In the genomic region with DNA sequence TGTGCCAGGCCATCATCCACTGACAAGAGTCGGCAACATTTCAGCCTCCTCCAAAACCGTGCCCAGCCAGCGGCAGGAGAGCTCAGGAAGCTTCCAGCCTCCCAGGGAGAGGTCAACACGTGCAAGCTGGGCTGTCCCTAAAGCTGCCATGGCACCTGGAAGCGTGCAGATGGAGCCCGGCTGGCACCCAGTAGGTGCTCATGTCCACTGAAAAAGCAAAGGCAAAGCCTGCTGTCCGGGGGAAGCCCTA, we compare ENCODE assay signal across 8 cellular contexts. TPM values are rescaled to one million over a fixed set of nuclear protein-coding genes. Genes with fewer than 3 reads are reported as not detected.
DNase-seq lines count a peak whose midpoint lies in the region; ATAC-seq and TF ChIP-seq lines count a peak whose summit lies in the region.

No MANE protein-coding gene starts in this region.

- peak overlapping the region; percentile 98 for H3K4ac ChIP-seq in IMR-90 (ENCODE audit: low read depth, low read length)

- peak overlapping the region; percentile 94 for H3K4me2 ChIP-seq in IMR-90 (ENCODE audit: low read depth, low read length)

- H4K20me1 ChIP-seq in IMR-90 (ENCODE audit: insufficient read depth, low read length) = peaks cover 59% of the 10 kb centered on the region

- H3K9me1 ChIP-seq in IMR-90 (ENCODE audit: insufficient read depth, low read length) = peaks cover 34% of the 10 kb centered on the region

- H3K9ac ChIP-seq in IMR-90 (ENCODE audit: low read depth, low read length) = peak overlapping the region; percentile 83
- peak overlapping the region; percentile 59 for H3K9ac ChIP-seq in mucosa of stomach (ENCODE audit: low read length)

- H3K36me3 ChIP-seq in A673 (ENCODE audit: insufficient read depth, low read length, poor library complexity, severe bottlenecking) = peaks cover 13% of the 10 kb centered on the region
- H3K36me3 ChIP-seq in IMR-90 (ENCODE audit: control insufficient read depth, insufficient read depth, low read length) = peaks cover 8% of the 10 kb centered on the region; the same call in 1 of the 2 replicates
- no peaks in the 10 kb centered on the region for H3K36me3 ChIP-seq in mucosa of stomach (ENCODE audit: control insufficient read depth, insufficient read depth, low read length)

- POLR2A ChIA-PET in A673 (lab: Charles Lee; ENCODE audit: low non-redundant PET) = no interaction called here
- POLR2A ChIA-PET in IMR-90 (lab: Charles Lee; ENCODE audit: unreplicated experiment) = interaction anchor here (1.2 kb wide), 1 partner anchor 26 kb away, joined by 3 read pairs; no protein-coding TSS in a partner anchor

- H3K18ac ChIP-seq in IMR-90 (ENCODE audit: low read depth, low read length) = no peak overlapping the region

- H3K56ac ChIP-seq in IMR-90 (ENCODE audit: extremely low read depth, insufficient read depth, low read length) = peak overlapping the region; percentile 86

- peak overlapping the region; percentile 84 for H2BK5ac ChIP-seq in IMR-90 (ENCODE audit: low read depth, low read length, poor library complexity, severe bottlenecking)

- peak overlapping the region; percentile 5 to 87; a peak in 2 of 4 replicates for H4K8ac ChIP-seq in IMR-90 (ENCODE audit: low read depth in 2 of 2, low read length in 2 of 2)

- H3K27me3 ChIP-seq in A673 (replicated peaks; ENCODE audit: insufficient read depth, low read depth, low read length, poor library complexity) (no peaks in the 10 kb centered on the region), IMR-90 (ENCODE audit: control insufficient read depth, insufficient read depth, low read length) (no peaks in the 10 kb centered on the region), mucosa of stomach (ENCODE audit: control insufficient read depth, insufficient read depth, low read length) (peaks cover 12% of the 10 kb centered on the region)

- peak overlapping the region; percentile 98 for H3K14ac ChIP-seq in IMR-90 (replicated peaks; ENCODE audit: low read depth, low read length)

- CTCF ChIA-PET in A673 (lab: Charles Lee) (interaction anchor here (1.0 kb wide), 1 partner anchor 256 kb away, joined by 3 read pairs; a partner anchor contains a TSS), IMR-90 (lab: Yijun Ruan, JAX) (no interaction called here)

- peak overlapping the region; percentile 98 for H2AK5ac ChIP-seq in IMR-90 (ENCODE audit: low read depth, low read length)

- WGBS in IMR-90 (ENCODE audit: extremely low coverage in 2 of 2, insufficient read length in 1 of 2), 2 experiments = 16% methylated on average over 4 of the region's 7 CpGs; no CpG with 5 or more reads in 1 of the 2 experiments

- H2AFZ ChIP-seq in IMR-90 (replicated peaks; ENCODE audit: low read length, poor library complexity) = peak overlapping the region; percentile 91

- H4K91ac ChIP-seq in IMR-90 (ENCODE audit: insufficient read depth, low read depth, low read length) = peak overlapping the region; percentile 92

- TF ChIP-seq CTCF in A673 (conservative IDR thresholded peaks at IDR 0.05; ENCODE audit: low read depth, low read length) (no peak), IMR-90 (conservative IDR thresholded peaks at IDR 0.05; ENCODE audit: low read depth, low read length) (no peak), choroid plexus epithelial cell (conservative IDR thresholded peaks at IDR 0.05; ENCODE audit: low read depth, low read length) (no peak)

- ATAC-seq in IMR-90 (ENCODE audit: low read depth) (no peak), GM21367 (IDR thresholded peaks at IDR 0.05; ENCODE audit: unreplicated experiment) (no peak)

- in situ Hi-C loops in IMR-90 (cut with MboI; ENCODE audit: low sequenced_read_pairs) (no loop called here), KBM-7 (cut with MboI; ENCODE audit: low pct_unique_long_range_greater_than_20kb, low sequenced_read_pairs) (no loop called here)

- peak overlapping the region; percentile 100 for H2AK9ac ChIP-seq in IMR-90 (replicated peaks; ENCODE audit: low read depth, low read length, poor library complexity)

- H4K5ac ChIP-seq in IMR-90 (ENCODE audit: low read depth, low read length) = peak overlapping the region; percentile 23; the same call in 1 of the 2 replicates

- intact Hi-C loops in A673 (cut with micrococcal nuclease; ENCODE audit: unreplicated experiment) = no loop called here
- intact Hi-C loops in IMR-90 (cut with micrococcal nuclease) = loop anchor here (5.0 to 10.0 kb wide), 2 partner anchors 39 to 197 kb away; no protein-coding TSS in a partner anchor

- H3K4me1 ChIP-seq in A673 (ENCODE audit: insufficient read depth, low read length, poor library complexity, severe bottlenecking) = peaks cover 20% of the 10 kb centered on the region
- H3K4me1 ChIP-seq in IMR-90 (ENCODE audit: control insufficient read depth, insufficient read depth, low read length) = peaks cover 36% of the 10 kb centered on the region
- H3K4me1 ChIP-seq in mucosa of stomach (ENCODE audit: control insufficient read depth, insufficient read depth, low read length) = peaks cover 40% of the 10 kb centered on the region

- H3K27ac ChIP-seq in A673 (ENCODE audit: low read depth, low read length, poor library complexity, severe bottlenecking) (peak overlapping the region; percentile 72), IMR-90 (ENCODE audit: insufficient read depth, low read length) (peak overlapping the region; percentile 76)

- no peak for TF ChIP-seq POLR2A in IMR-90 (IDR thresholded peaks at IDR 0.05; ENCODE audit: low read depth, low read length)

- BruUV-seq in A673 (replicated peaks; lab: Mats Ljungman, UMichigan) (no TSS peak), IMR-90 (replicated peaks; lab: Mats Ljungman, UMichigan) (no TSS peak)

- DNase-seq in A673 (ENCODE audit: low spot score) (no peak), IMR-90 (no peak), choroid plexus epithelial cell (ENCODE audit: low read depth) (no peak), KBM-7 (no peak), NCI-H2171 treated with DMSO at 0.1 percent for 48 hours (lab: John Stamatoyannopoulos, UW) (no peak)
- no peak for DNase-seq in stimulated activated naive CD4-positive, alpha-beta T cell treated with Interleukin-2 at 50 U/mL for 16 hours (lab: John Stamatoyannopoulos, UW)

- TF ChIP-seq RAD21 in IMR-90 (IDR thresholded peaks at IDR 0.05; ENCODE audit: low read length) = no peak

- H3K4me3 ChIP-seq in A673 (ENCODE audit: low read depth, low read length, poor library complexity, severe bottlenecking) (peak overlapping the region; percentile 59), IMR-90 (ENCODE audit: insufficient read depth, low read depth, low read length) (peak overlapping the region; percentile 62), choroid plexus epithelial cell (ENCODE audit: low read depth, low read length) (peak overlapping the region; percentile 64), mucosa of stomach (ENCODE audit: low read length) (no peak overlapping the region)

- 0 out of 2 replicates have a peak overlapping the region, but pooled peaks have one; percentile 67 for H2BK20ac ChIP-seq in IMR-90 (ENCODE audit: low read depth, low read length)

- peak overlapping the region; percentile 78 for H2BK120ac ChIP-seq in IMR-90 (ENCODE audit: low read depth, low read length)

- peak overlapping the region; percentile 97 for H3K23ac ChIP-seq in IMR-90 (ENCODE audit: low read depth, low read length)

- H3K9me3 ChIP-seq in A673 (ENCODE audit: low read depth, low read length, poor library complexity, severe bottlenecking) (no peaks in the 10 kb centered on the region), IMR-90 (ENCODE audit: control insufficient read depth, insufficient read depth, low read length) (no peaks in the 10 kb centered on the region), mucosa of stomach (ENCODE audit: control insufficient read depth, low read length) (no peaks in the 10 kb centered on the region)

- H3K79me1 ChIP-seq in IMR-90 (ENCODE audit: low read depth in 1 of 2, low read length in 2 of 2) = peaks cover 8 to 55% of the 10 kb centered on the region in 2 experiments; a peak in 3 of 4 replicates

- dilution Hi-C loops in IMR-90 (cut with HindIII; ENCODE audit: low sequenced_read_pairs, unreplicated experiment) = loop anchor here (10.0 kb wide), 1 partner anchor 57 kb away; no protein-coding TSS in a partner anchor

- H2BK15ac ChIP-seq in IMR-90 (ENCODE audit: low read depth, low read length) = no peak overlapping the region

TF ChIP-seq in IMR-90, 13 proteins besides CTCF, POLR2A, EP300 and RAD21 (continues in another document):
- TF ChIP-seq BHLHE40 (IDR thresholded peaks at IDR 0.05; ENCODE audit: low read depth, low read length) = no peak
- TF ChIP-seq MAZ (IDR thresholded peaks at IDR 0.05; ENCODE audit: borderline replicate concordance, low read depth, low read length) = no peak
- no peak for TF ChIP-seq RFX5 (IDR thresholded peaks at IDR 0.05; ENCODE audit: low read depth, low read length)
- TF ChIP-seq SMC3 (IDR thresholded peaks at IDR 0.05; ENCODE audit: low read depth, low read length) = no peak
- TF ChIP-seq CEBPB (IDR thresholded peaks at IDR 0.05; ENCODE audit: low read depth, low read length) = no peak
- no peak for TF ChIP-seq MAFK (IDR thresholded peaks at IDR 0.05; ENCODE audit: low read depth, low read length)
- TF ChIP-seq, protein P1, sequence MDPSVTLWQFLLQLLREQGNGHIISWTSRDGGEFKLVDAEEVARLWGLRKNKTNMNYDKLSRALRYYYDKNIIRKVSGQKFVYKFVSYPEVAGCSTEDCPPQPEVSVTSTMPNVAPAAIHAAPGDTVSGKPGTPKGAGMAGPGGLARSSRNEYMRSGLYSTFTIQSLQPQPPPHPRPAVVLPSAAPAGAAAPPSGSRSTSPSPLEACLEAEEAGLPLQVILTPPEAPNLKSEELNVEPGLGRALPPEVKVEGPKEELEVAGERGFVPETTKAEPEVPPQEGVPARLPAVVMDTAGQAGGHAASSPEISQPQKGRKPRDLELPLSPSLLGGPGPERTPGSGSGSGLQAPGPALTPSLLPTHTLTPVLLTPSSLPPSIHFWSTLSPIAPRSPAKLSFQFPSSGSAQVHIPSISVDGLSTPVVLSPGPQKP (IDR thresholded peaks at IDR 0.05; ENCODE audit: borderline replicate concordance, low read depth, low read length) = no peak
- no peak for TF ChIP-seq CHD1 (IDR thresholded peaks at IDR 0.05; ENCODE audit: low read depth, low read length)
- TF ChIP-seq NFE2L2 (IDR thresholded peaks at IDR 0.05; ENCODE audit: low read depth, low read length) = no peak
- TF ChIP-seq, protein P2, sequence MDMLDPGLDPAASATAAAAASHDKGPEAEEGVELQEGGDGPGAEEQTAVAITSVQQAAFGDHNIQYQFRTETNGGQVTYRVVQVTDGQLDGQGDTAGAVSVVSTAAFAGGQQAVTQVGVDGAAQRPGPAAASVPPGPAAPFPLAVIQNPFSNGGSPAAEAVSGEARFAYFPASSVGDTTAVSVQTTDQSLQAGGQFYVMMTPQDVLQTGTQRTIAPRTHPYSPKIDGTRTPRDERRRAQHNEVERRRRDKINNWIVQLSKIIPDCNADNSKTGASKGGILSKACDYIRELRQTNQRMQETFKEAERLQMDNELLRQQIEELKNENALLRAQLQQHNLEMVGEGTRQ (IDR thresholded peaks at IDR 0.05; ENCODE audit: low read depth, low read length) = no peak
- no peak for TF ChIP-seq RCOR1 (IDR thresholded peaks at IDR 0.05; ENCODE audit: insufficient replicate concordance, low read length)

RNA-seq across cellular contexts. Expression of a gene that starts 14.4 kb away (rescaled TPM):
- total RNA-seq in A673 (2021) (not detected in 2 replicates), IMR-90 (2012; rRNA removed) (under 0.01 and 0.18 TPM in 2 replicates)
- 0.07 and 0.19 TPM in 2 replicates for polyA plus RNA-seq in IMR-90 (2012; rRNA removed)
- polyA plus RNA-seq in IMR-90 (2012; cell fraction: cytosol; rRNA removed) = 0.05 and 0.08 TPM in 2 replicates
- 0.07 and 0.10 TPM in 2 replicates for polyA plus RNA-seq in IMR-90 (2012; cell fraction: nucleus; rRNA removed; ENCODE audit: low replicate concordance)
